In the genomic region with DNA sequence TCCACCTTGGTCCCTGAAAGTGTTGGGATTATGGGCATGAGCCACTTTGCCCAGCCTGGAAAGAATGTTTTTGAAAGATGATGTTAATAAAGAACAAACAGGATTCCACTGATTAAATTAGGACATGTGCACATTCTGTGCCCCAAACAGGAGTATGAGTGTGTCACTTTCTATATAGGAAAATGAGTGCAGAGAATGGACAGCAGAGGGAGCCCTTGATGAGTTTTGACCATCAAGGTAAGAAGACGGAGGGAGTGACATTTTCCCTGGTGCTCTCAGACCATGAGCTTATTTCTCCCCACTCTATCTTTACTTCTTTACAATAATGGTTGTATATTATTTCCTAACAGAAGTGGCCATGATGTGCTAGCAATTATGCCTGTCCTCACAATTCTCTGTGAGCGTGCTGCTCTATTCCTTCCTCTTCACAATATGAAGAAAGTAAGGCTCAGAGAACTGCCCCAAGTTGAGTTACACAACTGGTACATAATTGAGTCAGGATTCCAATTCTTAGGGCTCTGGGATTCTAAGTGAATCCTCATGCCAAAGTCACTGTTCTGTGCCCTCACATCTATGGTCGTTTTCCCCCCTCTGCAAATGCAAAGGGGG, we compare ENCODE assay signal across 8 cellular contexts. TPM values are rescaled to one million over a fixed set of nuclear protein-coding genes. Genes with fewer than 3 reads are reported as not detected.
DNase-seq lines count a peak whose midpoint lies in the region; ATAC-seq and TF ChIP-seq lines count a peak whose summit lies in the region.

No MANE protein-coding gene starts in this region.

- ATAC-seq in DND-41 (ENCODE audit: insufficient read depth, low read depth) (peak; percentile 94), GM21786 (IDR thresholded peaks at IDR 0.05; ENCODE audit: unreplicated experiment) (peak; percentile 75)

- H3K4me1 ChIP-seq in DND-41 (ENCODE audit: insufficient read depth, low read length): peaks cover 19% of the 10 kb centered on the region

- H3K79me2 ChIP-seq in DND-41 (ENCODE audit: insufficient read depth, low read length): peaks cover 27% of the 10 kb centered on the region

- H3K4me2 ChIP-seq in DND-41 (ENCODE audit: insufficient read depth, low read length): peak overlapping the region; percentile 38

- peak overlapping the region in 2 of 5 experiments; percentile 35 to 52 for H3K4me3 Mint-ChIP-seq in brain

- peaks cover 11% of the 10 kb centered on the region for H3K36me3 ChIP-seq in DND-41 (ENCODE audit: insufficient read depth, low read length)

- in situ Hi-C loops in SK-MEL-5 (cut with HindIII; ENCODE audit: low pct_unique_long_range_greater_than_20kb, low sequenced_read_pairs): loop anchor here (25.0 kb wide), 1 partner anchor 143 kb away; no protein-coding TSS in a partner anchor

- H3K9me3 Mint-ChIP-seq in brain: peaks cover 0 to 7% (median 0%) of the 10 kb centered on the region in 5 experiments

- H3K4me3 ChIP-seq in DND-41 (ENCODE audit: low read depth in 1 of 2, low read length in 2 of 2): peak overlapping the region in 1 of 2 experiments; percentile 10; a peak in 1 of 4 replicates

- peak; percentile 79 for DNase-seq in DND-41
- peak; percentile 77 for DNase-seq in NCI-H1092 treated with DMSO at 0.1 percent for 48 hours (lab: John Stamatoyannopoulos, UW)
- DNase-seq in SK-MEL-5 (ENCODE audit: low read depth, low spot score): peak; percentile 84
- peak; percentile 73 for DNase-seq in iPS-NIHi7 (ENCODE audit: extremely low spot score)
- peak; percentile 75 for DNase-seq in smooth muscle cell of the brain vasculature (ENCODE audit: low read depth, low spot score)
- no peak for DNase-seq in OCI-M2 (lab: John Stamatoyannopoulos, UW; ENCODE audit: unreplicated experiment)

- H3K27me3 ChIP-seq in DND-41 (ENCODE audit: insufficient read depth, low read length, poor library complexity): no peaks in the 10 kb centered on the region

- H3K27ac ChIP-seq in DND-41 (ENCODE audit: low read length): peak overlapping the region; percentile 73

- TF ChIP-seq CTCF in DND-41 (IDR thresholded peaks at IDR 0.05; ENCODE audit: borderline replicate concordance, extremely low read depth, low read length, poor library complexity, severe bottlenecking) (peak; percentile 94), brain (conservative IDR thresholded peaks at IDR 0.05) (peak; percentile 88 to 92)

- H3K27me3 Mint-ChIP-seq in brain: no peaks in the 10 kb centered on the region

- no peak overlapping the region for H2AFZ ChIP-seq in DND-41 (ENCODE audit: low read depth, low read length)

- H3K27ac Mint-ChIP-seq in brain: peak overlapping the region in 4 of 5 experiments; percentile 48 to 80 (median 68)

- H3K4me1 Mint-ChIP-seq in brain: peaks cover 43% of the 10 kb centered on the region

- no peaks in the 10 kb centered on the region for H3K9me3 ChIP-seq in DND-41 (ENCODE audit: insufficient read depth, low read length, severe bottlenecking)

- peak overlapping the region; percentile 17; the same call in 1 of the 2 replicates for H3K9ac ChIP-seq in DND-41 (ENCODE audit: low read depth, low read length)

- peaks cover 27% of the 10 kb centered on the region for H3K36me3 Mint-ChIP-seq in brain

- no peaks in the 10 kb centered on the region for H4K20me1 ChIP-seq in DND-41 (ENCODE audit: insufficient read depth, low read length)

RNA-seq across cellular contexts. Expression of a gene that starts 20.6 kb away (rescaled TPM):
- 3,239 and 3,688 TPM in 2 replicates for total RNA-seq in SK-MEL-5 (2014; rRNA removed; shearing (Covaris generic))
- 859 and 1,534 TPM in 2 replicates for polyA plus RNA-seq in SK-MEL-5 (2015; cell fraction: cytosol; rRNA removed)
- 289 and 331 TPM in 2 replicates for polyA plus RNA-seq in SK-MEL-5 (2015; cell fraction: nucleus; rRNA removed)
- 6,566 TPM for polyA plus RNA-seq in brain (ENCODE audit: insufficient read depth, low read depth, low replicate concordance)
